1 cellular context compared by ENCODE assay signal in genomic region chr3:76065975-76066374, GRCh38.
TF ChIP-seq lines count a peak whose summit lies in the region.

No MANE protein-coding gene starts in this region.

TF ChIP-seq in SK-N-SH, 30 proteins besides CTCF, POLR2A, EP300 and RAD21 (continued from another document):
- TF ChIP-seq REST (IDR thresholded peaks at IDR 0.05; ENCODE audit: low read depth, low read length) (no peak), MAX (IDR thresholded peaks at IDR 0.05; ENCODE audit: low read depth) (no peak), POLR2AphosphoS5 (IDR thresholded peaks at IDR 0.05; ENCODE audit: low read depth, low read length) (no peak), MXI1 (IDR thresholded peaks at IDR 0.05; ENCODE audit: low read depth, low read length) (no peak), RFX5 (IDR thresholded peaks at IDR 0.05; ENCODE audit: low read length) (no peak), TAF1 (IDR thresholded peaks at IDR 0.05; ENCODE audit: borderline replicate concordance, low read depth, low read length) (no peak), EZH2phosphoT487 (IDR thresholded peaks at IDR 0.05; ENCODE audit: borderline replicate concordance, low read depth) (no peak), USF2 (IDR thresholded peaks at IDR 0.05; ENCODE audit: borderline replicate concordance, low read depth, low read length) (no peak)
TF ChIP-seq in SK-N-SH: peak in this region for 0.
